Comparison of ENCODE assay signal across 8 cellular contexts in genomic region chr10:70872281-70872680, GRCh38.
"Had no signal": no experiment of that assay in that cellular context is flagged by ENCODE, and none has a peak within 500 bp of the region (broad histone marks: within the 10 kb centered on the region; RNA-seq: fewer than 3 reads in every experiment).

No MANE protein-coding gene starts in this region.

- H3K4me1 ChIP-seq: HAP-1 had no signal

- H3K9me3 ChIP-seq: HAP-1 had no signal

- DNase-seq: GM23248, GOT3, H7, HFFc6, IMR-90 had no signal

- H3K27ac ChIP-seq: GM23248 had no signal

- H3K4me3 ChIP-seq: GM23248, HAP-1, K562 had no signal

- ATAC-seq: HCT116, K562 had no signal

- H2AFZ ChIP-seq: GM23248 had no signal

- H3K9ac ChIP-seq: GM23248 had no signal
